In the genomic region with DNA sequence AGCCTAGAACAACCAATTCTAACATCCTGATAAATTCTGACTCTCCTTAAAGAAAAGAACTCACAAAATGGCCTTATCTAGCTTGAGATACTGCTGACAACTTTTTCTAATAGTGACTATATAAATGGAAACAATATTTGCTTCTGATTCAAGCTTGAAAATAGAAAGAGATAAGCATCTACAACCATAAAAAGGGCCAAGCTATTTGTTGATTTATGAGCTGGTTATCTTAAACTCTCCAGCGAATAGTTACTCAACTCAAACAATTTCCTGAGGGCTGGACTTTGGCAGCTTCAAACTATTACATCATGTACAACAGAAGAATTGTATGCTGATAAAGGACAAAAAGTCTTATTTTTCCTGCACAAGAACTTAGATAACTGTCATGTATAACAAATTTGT, we compare ENCODE assay signal across 1 cellular context.
TF ChIP-seq lines count a peak whose summit lies in the region.

No MANE protein-coding gene starts in this region.

TF ChIP-seq in HepG2, 621 proteins besides CTCF, POLR2A, EP300 and RAD21 (continued from another document and continues in another):
- TF ChIP-seq CBFB (CRISPR knock-in tag; IDR thresholded peaks at IDR 0.05) = 0 out of 2 replicates have a peak, but pooled peaks have one; percentile 31
- no peak; the same call in 1 of the 2 replicates for TF ChIP-seq MYPOP (CRISPR knock-in tag; IDR thresholded peaks at IDR 0.05)
- no peak for TF ChIP-seq IRX3 (CRISPR knock-in tag; IDR thresholded peaks at IDR 0.05; ENCODE audit: borderline replicate concordance, low read depth)
- TF ChIP-seq, protein P1, sequence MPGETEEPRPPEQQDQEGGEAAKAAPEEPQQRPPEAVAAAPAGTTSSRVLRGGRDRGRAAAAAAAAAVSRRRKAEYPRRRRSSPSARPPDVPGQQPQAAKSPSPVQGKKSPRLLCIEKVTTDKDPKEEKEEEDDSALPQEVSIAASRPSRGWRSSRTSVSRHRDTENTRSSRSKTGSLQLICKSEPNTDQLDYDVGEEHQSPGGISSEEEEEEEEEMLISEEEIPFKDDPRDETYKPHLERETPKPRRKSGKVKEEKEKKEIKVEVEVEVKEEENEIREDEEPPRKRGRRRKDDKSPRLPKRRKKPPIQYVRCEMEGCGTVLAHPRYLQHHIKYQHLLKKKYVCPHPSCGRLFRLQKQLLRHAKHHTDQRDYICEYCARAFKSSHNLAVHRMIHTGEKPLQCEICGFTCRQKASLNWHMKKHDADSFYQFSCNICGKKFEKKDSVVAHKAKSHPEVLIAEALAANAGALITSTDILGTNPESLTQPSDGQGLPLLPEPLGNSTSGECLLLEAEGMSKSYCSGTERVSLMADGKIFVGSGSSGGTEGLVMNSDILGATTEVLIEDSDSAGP (CRISPR knock-in tag; IDR thresholded peaks at IDR 0.05; ENCODE audit: borderline replicate concordance) = no peak
- TF ChIP-seq DNMT3B (CRISPR knock-in tag; conservative IDR thresholded peaks at IDR 0.05) = no peak
- no peak for TF ChIP-seq MEIS1 (CRISPR knock-in tag; IDR thresholded peaks at IDR 0.05; ENCODE audit: borderline replicate concordance)
- TF ChIP-seq, protein P2, sequence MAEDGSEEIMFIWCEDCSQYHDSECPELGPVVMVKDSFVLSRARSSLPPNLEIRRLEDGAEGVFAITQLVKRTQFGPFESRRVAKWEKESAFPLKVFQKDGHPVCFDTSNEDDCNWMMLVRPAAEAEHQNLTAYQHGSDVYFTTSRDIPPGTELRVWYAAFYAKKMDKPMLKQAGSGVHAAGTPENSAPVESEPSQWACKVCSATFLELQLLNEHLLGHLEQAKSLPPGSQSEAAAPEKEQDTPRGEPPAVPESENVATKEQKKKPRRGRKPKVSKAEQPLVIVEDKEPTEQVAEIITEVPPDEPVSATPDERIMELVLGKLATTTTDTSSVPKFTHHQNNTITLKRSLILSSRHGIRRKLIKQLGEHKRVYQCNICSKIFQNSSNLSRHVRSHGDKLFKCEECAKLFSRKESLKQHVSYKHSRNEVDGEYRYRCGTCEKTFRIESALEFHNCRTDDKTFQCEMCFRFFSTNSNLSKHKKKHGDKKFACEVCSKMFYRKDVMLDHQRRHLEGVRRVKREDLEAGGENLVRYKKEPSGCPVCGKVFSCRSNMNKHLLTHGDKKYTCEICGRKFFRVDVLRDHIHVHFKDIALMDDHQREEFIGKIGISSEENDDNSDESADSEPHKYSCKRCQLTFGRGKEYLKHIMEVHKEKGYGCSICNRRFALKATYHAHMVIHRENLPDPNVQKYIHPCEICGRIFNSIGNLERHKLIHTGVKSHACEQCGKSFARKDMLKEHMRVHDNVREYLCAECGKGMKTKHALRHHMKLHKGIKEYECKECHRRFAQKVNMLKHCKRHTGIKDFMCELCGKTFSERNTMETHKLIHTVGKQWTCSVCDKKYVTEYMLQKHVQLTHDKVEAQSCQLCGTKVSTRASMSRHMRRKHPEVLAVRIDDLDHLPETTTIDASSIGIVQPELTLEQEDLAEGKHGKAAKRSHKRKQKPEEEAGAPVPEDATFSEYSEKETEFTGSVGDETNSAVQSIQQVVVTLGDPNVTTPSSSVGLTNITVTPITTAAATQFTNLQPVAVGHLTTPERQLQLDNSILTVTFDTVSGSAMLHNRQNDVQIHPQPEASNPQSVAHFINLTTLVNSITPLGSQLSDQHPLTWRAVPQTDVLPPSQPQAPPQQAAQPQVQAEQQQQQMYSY (CRISPR knock-in tag; IDR thresholded peaks at IDR 0.05) = no peak
- TF ChIP-seq ZBTB1 (CRISPR knock-in tag; IDR thresholded peaks at IDR 0.05; ENCODE audit: borderline replicate concordance) = no peak
- no peak for TF ChIP-seq ZNF644 (CRISPR knock-in tag; IDR thresholded peaks at IDR 0.05; ENCODE audit: low read depth)
- TF ChIP-seq ELF4 (CRISPR knock-in tag; IDR thresholded peaks at IDR 0.05; ENCODE audit: borderline replicate concordance) = no peak
- TF ChIP-seq ZFP36L2 (CRISPR knock-in tag; IDR thresholded peaks at IDR 0.05) = no peak
- no peak for TF ChIP-seq ZNF460 (CRISPR knock-in tag; IDR thresholded peaks at IDR 0.05; ENCODE audit: borderline replicate concordance)
- TF ChIP-seq ZNF850 (CRISPR knock-in tag; conservative IDR thresholded peaks at IDR 0.05) = no peak
- TF ChIP-seq HMG20B (CRISPR knock-in tag; conservative IDR thresholded peaks at IDR 0.05) = peak; percentile 68
- no peak for TF ChIP-seq ZNF589 (CRISPR knock-in tag; conservative IDR thresholded peaks at IDR 0.05)
- no peak for TF ChIP-seq DR1 (CRISPR knock-in tag; IDR thresholded peaks at IDR 0.05)
- TF ChIP-seq ZNF558 (CRISPR knock-in tag; IDR thresholded peaks at IDR 0.05; ENCODE audit: borderline replicate concordance) = no peak
- no peak for TF ChIP-seq ZNF468 (CRISPR knock-in tag; IDR thresholded peaks at IDR 0.05)
- TF ChIP-seq, protein P3, sequence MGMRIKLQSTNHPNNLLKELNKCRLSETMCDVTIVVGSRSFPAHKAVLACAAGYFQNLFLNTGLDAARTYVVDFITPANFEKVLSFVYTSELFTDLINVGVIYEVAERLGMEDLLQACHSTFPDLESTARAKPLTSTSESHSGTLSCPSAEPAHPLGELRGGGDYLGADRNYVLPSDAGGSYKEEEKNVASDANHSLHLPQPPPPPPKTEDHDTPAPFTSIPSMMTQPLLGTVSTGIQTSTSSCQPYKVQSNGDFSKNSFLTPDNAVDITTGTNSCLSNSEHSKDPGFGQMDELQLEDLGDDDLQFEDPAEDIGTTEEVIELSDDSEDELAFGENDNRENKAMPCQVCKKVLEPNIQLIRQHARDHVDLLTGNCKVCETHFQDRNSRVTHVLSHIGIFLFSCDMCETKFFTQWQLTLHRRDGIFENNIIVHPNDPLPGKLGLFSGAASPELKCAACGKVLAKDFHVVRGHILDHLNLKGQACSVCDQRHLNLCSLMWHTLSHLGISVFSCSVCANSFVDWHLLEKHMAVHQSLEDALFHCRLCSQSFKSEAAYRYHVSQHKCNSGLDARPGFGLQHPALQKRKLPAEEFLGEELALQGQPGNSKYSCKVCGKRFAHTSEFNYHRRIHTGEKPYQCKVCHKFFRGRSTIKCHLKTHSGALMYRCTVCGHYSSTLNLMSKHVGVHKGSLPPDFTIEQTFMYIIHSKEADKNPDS (CRISPR knock-in tag; IDR thresholded peaks at IDR 0.05) = no peak
- TF ChIP-seq TARDBP (CRISPR knock-in tag; IDR thresholded peaks at IDR 0.05) = peak; percentile 53; the same call in 1 of the 2 replicates
- peak; percentile 89 for TF ChIP-seq BCL6 (CRISPR knock-in tag; IDR thresholded peaks at IDR 0.05)
- TF ChIP-seq, protein P4, sequence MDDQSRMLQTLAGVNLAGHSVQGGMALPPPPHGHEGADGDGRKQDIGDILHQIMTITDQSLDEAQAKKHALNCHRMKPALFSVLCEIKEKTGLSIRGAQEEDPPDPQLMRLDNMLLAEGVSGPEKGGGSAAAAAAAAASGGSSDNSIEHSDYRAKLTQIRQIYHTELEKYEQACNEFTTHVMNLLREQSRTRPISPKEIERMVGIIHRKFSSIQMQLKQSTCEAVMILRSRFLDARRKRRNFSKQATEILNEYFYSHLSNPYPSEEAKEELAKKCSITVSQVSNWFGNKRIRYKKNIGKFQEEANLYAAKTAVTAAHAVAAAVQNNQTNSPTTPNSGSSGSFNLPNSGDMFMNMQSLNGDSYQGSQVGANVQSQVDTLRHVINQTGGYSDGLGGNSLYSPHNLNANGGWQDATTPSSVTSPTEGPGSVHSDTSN (CRISPR knock-in tag; IDR thresholded peaks at IDR 0.05; ENCODE audit: borderline replicate concordance) = no peak
- TF ChIP-seq HOXA3 (CRISPR knock-in tag; IDR thresholded peaks at IDR 0.05) = no peak
- no peak for TF ChIP-seq IKZF5 (CRISPR knock-in tag; IDR thresholded peaks at IDR 0.05)
- TF ChIP-seq, protein P5, sequence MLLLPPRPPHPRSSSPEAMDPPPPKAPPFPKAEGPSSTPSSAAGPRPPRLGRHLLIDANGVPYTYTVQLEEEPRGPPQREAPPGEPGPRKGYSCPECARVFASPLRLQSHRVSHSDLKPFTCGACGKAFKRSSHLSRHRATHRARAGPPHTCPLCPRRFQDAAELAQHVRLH (CRISPR knock-in tag; IDR thresholded peaks at IDR 0.05; ENCODE audit: borderline replicate concordance, low read depth) = no peak
- TF ChIP-seq PAX8 (CRISPR knock-in tag; IDR thresholded peaks at IDR 0.05; ENCODE audit: borderline replicate concordance) = no peak
- no peak for TF ChIP-seq ZMYM3 (CRISPR knock-in tag; IDR thresholded peaks at IDR 0.05)
- no peak for TF ChIP-seq SKI (IDR thresholded peaks at IDR 0.05; ENCODE audit: partially characterized antibody)
- no peak for TF ChIP-seq NRL (CRISPR knock-in tag; IDR thresholded peaks at IDR 0.05; ENCODE audit: borderline replicate concordance)
- TF ChIP-seq, protein P6, sequence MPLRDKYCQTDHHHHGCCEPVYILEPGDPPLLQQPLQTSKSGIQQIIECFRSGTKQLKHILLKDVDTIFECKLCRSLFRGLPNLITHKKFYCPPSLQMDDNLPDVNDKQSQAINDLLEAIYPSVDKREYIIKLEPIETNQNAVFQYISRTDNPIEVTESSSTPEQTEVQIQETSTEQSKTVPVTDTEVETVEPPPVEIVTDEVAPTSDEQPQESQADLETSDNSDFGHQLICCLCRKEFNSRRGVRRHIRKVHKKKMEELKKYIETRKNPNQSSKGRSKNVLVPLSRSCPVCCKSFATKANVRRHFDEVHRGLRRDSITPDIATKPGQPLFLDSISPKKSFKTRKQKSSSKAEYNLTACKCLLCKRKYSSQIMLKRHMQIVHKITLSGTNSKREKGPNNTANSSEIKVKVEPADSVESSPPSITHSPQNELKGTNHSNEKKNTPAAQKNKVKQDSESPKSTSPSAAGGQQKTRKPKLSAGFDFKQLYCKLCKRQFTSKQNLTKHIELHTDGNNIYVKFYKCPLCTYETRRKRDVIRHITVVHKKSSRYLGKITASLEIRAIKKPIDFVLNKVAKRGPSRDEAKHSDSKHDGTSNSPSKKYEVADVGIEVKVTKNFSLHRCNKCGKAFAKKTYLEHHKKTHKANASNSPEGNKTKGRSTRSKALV (CRISPR knock-in tag; IDR thresholded peaks at IDR 0.05) = no peak
- no peak for TF ChIP-seq KLF16 (CRISPR knock-in tag; IDR thresholded peaks at IDR 0.05)
- TF ChIP-seq, protein P7, sequence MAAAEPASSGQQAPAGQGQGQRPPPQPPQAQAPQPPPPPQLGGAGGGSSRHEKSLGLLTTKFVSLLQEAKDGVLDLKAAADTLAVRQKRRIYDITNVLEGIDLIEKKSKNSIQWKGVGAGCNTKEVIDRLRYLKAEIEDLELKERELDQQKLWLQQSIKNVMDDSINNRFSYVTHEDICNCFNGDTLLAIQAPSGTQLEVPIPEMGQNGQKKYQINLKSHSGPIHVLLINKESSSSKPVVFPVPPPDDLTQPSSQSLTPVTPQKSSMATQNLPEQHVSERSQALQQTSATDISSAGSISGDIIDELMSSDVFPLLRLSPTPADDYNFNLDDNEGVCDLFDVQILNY (CRISPR knock-in tag; conservative IDR thresholded peaks at IDR 0.05) = no peak
- no peak for TF ChIP-seq ZNF224 (CRISPR knock-in tag; IDR thresholded peaks at IDR 0.05)
- TF ChIP-seq GATA4 (IDR thresholded peaks at IDR 0.05; ENCODE audit: borderline replicate concordance, low read depth) = peak; percentile 96
- TF ChIP-seq ETV5 (CRISPR knock-in tag; IDR thresholded peaks at IDR 0.05; ENCODE audit: borderline replicate concordance) = peak; percentile 75; the same call in 1 of the 2 replicates
- no peak for TF ChIP-seq YEATS2 (CRISPR knock-in tag; IDR thresholded peaks at IDR 0.05; ENCODE audit: borderline replicate concordance)
- TF ChIP-seq HNF4G (IDR thresholded peaks at IDR 0.05; ENCODE audit: borderline replicate concordance, low read depth, low read length) = peak; percentile 88
- no peak for TF ChIP-seq HNF4G (CRISPR knock-in tag; IDR thresholded peaks at IDR 0.05; ENCODE audit: borderline replicate concordance, low read depth)
- no peak for TF ChIP-seq HNRNPL (IDR thresholded peaks at IDR 0.05; ENCODE audit: low read depth, low read length)
- peak; percentile 62; the same call in 1 of the 2 replicates for TF ChIP-seq ATF1 (CRISPR knock-in tag; IDR thresholded peaks at IDR 0.05)
- no peak for TF ChIP-seq MAFG (CRISPR knock-in tag; IDR thresholded peaks at IDR 0.05)
